Comparison of ENCODE assay signal across 8 cellular contexts in the genomic region with DNA sequence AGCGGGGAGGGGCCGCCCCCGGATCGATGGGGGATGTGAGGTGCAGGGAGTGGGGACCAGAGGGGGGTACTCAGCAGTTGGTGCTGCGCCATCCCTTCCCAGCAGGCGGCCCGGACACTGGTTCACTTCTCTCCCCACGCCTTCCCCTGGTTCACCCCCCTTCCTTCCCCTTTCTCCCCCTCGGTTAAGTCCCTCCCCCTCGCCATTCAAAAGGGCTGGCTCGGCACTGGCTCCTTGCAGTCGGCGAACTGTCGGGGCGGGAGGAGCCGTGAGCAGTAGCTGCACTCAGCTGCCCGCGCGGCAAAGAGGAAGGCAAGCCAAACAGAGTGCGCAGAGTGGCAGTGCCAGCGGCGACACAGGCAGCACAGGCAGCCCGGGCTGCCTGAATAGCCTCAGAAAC. TPM values are rescaled to one million over a fixed set of nuclear protein-coding genes. Genes with fewer than 3 reads are reported as not detected.
DNase-seq lines count a peak whose midpoint lies in the region; ATAC-seq and TF ChIP-seq lines count a peak whose summit lies in the region.
"Not testable (repeated sequence)": the region's sequence is repeated elsewhere in the genome, so short reads cannot be mapped to it uniquely, and the experiment has no call there.

A gene with protein sequence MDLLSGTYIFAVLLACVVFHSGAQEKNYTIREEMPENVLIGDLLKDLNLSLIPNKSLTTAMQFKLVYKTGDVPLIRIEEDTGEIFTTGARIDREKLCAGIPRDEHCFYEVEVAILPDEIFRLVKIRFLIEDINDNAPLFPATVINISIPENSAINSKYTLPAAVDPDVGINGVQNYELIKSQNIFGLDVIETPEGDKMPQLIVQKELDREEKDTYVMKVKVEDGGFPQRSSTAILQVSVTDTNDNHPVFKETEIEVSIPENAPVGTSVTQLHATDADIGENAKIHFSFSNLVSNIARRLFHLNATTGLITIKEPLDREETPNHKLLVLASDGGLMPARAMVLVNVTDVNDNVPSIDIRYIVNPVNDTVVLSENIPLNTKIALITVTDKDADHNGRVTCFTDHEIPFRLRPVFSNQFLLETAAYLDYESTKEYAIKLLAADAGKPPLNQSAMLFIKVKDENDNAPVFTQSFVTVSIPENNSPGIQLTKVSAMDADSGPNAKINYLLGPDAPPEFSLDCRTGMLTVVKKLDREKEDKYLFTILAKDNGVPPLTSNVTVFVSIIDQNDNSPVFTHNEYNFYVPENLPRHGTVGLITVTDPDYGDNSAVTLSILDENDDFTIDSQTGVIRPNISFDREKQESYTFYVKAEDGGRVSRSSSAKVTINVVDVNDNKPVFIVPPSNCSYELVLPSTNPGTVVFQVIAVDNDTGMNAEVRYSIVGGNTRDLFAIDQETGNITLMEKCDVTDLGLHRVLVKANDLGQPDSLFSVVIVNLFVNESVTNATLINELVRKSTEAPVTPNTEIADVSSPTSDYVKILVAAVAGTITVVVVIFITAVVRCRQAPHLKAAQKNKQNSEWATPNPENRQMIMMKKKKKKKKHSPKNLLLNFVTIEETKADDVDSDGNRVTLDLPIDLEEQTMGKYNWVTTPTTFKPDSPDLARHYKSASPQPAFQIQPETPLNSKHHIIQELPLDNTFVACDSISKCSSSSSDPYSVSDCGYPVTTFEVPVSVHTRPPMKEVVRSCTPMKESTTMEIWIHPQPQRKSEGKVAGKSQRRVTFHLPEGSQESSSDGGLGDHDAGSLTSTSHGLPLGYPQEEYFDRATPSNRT (N-terminal part only) (plus strand): TSS at position 237 of the 400 bp plus-strand sequence. CDS start 56,130 bp downstream, outside the sequence.

- not testable (repeated sequence) for H3K36me3 ChIP-seq in RWPE2 (ENCODE audit: low read depth); ovary; tibial artery

- not testable (repeated sequence) for H3K4me3 ChIP-seq in RWPE2 (ENCODE audit: severe bottlenecking); ovary
- peak within 1 kb of the TSS; percentile 38 to 43 for H3K4me3 ChIP-seq in tibial artery

- H3K9me3 Mint-ChIP-seq in activated T-cell treated with anti-CD3 and anti-CD28 coated beads, Interleukin-2, amount 50 U/mL, for 72 hours; endothelial cell (ENCODE audit: unreplicated experiment): not testable (repeated sequence)

- ATAC-seq in RWPE2 (ENCODE audit: low read depth), result peak; percentile 58
- ATAC-seq in activated T-cell treated with anti-CD3 and anti-CD28 coated beads, Interleukin-2, amount 50 U/mL, for 72 hours (replicated peaks in 1 of 2), result peak; percentile 47 to 54

- not testable (repeated sequence) for H3K27me3 ChIP-seq in RWPE2 (ENCODE audit: insufficient read depth, poor library complexity, severe bottlenecking); ovary; tibial artery

- H3K9me3 ChIP-seq in RWPE2 (ENCODE audit: severe bottlenecking); ovary; tibial artery: not testable (repeated sequence)

- H3K27ac Mint-ChIP-seq in activated T-cell treated with anti-CD3 and anti-CD28 coated beads, Interleukin-2, amount 50 U/mL, for 72 hours; endothelial cell (ENCODE audit: unreplicated experiment): not testable (repeated sequence)

- not testable (repeated sequence) for H3K4me1 Mint-ChIP-seq in activated T-cell treated with anti-CD3 and anti-CD28 coated beads, Interleukin-2, amount 50 U/mL, for 72 hours (ENCODE audit: low read depth); endothelial cell (ENCODE audit: unreplicated experiment)

- H3K27ac ChIP-seq in RWPE2 (ENCODE audit: poor library complexity, severe bottlenecking); tibial artery: not testable (repeated sequence)
- H3K27ac ChIP-seq in ovary, result peak within 1 kb of the TSS in 1 of 2 donors; percentile 38

- H3K36me3 Mint-ChIP-seq in activated T-cell treated with anti-CD3 and anti-CD28 coated beads, Interleukin-2, amount 50 U/mL, for 72 hours (ENCODE audit: insufficient read depth in 2 of 2); endothelial cell (ENCODE audit: low read depth, unreplicated experiment): not testable (repeated sequence)

- DNase-seq in H4 (ENCODE audit: low spot score), result peak; percentile 53
- DNase-seq in NCI-H2081 (lab: John Stamatoyannopoulos, UW), result peak; percentile 45 to 63
- not testable (repeated sequence) for DNase-seq in RWPE2 (ENCODE audit: low spot score); activated T-cell treated with anti-CD3 and anti-CD28 coated beads, Interleukin-2, amount 50 U/mL, for 72 hours
- DNase-seq in endothelial cell (ENCODE audit: low spot score), result peak; percentile 22
- DNase-seq in left kidney (ENCODE audit: low read depth, low spot score), result peak; percentile 75
- DNase-seq in ovary, result peak; percentile 27 to 84 (median 73)
- DNase-seq in tibial artery, result peak; percentile 21 to 77

- TF ChIP-seq EP300 in ovary (IDR thresholded peaks at IDR 0.05), result not testable (repeated sequence)

- H3K4me3 Mint-ChIP-seq in activated T-cell treated with anti-CD3 and anti-CD28 coated beads, Interleukin-2, amount 50 U/mL, for 72 hours; endothelial cell (ENCODE audit: unreplicated experiment): not testable (repeated sequence)

- peaks cover 16% of the 10 kb centered on the region for H3K27me3 Mint-ChIP-seq in activated T-cell treated with anti-CD3 and anti-CD28 coated beads, Interleukin-2, amount 50 U/mL, for 72 hours (ENCODE audit: low read depth)
- H3K27me3 Mint-ChIP-seq in endothelial cell (ENCODE audit: unreplicated experiment), result not testable (repeated sequence)

- intact Hi-C loops in ovary (cut with DNase I); tibial artery (cut with DNase I; ENCODE audit: low total_unique reads): not testable (repeated sequence)

- H3K4me1 ChIP-seq in RWPE2 (ENCODE audit: insufficient read depth, poor library complexity, severe bottlenecking); ovary (ENCODE audit: insufficient read depth); tibial artery: not testable (repeated sequence)

- TF ChIP-seq POLR2A in ovary (IDR thresholded peaks at IDR 0.05), result not testable (repeated sequence)

- 1% methylated on average over 12 of the region's 23 CpGs; no CpG with 5 or more reads in 2 of the 3 donors for WGBS in ovary, 3 donors

- TF ChIP-seq CTCF in RWPE2 (IDR thresholded peaks at IDR 0.05; ENCODE audit: poor library complexity, severe bottlenecking); endothelial cell (IDR thresholded peaks at IDR 0.05; ENCODE audit: unreplicated experiment); ovary (IDR thresholded peaks at IDR 0.05); tibial artery (IDR thresholded peaks at IDR 0.05): not testable (repeated sequence)

RNA-seq across cellular contexts. Expression of the gene that starts here (rescaled TPM):
- total RNA-seq in H4 (2014; rRNA removed; shearing (Covaris generic)), result 0.72 and 1.2 TPM in 2 replicates
- not detected for total RNA-seq in activated T-cell treated with anti-CD3 and anti-CD28 coated beads, Interleukin-2, amount 50 U/mL, for 72 hours
- total RNA-seq in endothelial cell (ENCODE audit: unreplicated experiment) (1.3 TPM), ovary (10 to 100 TPM in 3 of 7 donors, 1 to 10 TPM in 4; 1.1 to 54.6 (median 3.6) TPM)
- 1 to 10 TPM; 1.5 to 4.5 TPM for polyA plus RNA-seq in ovary

Comparison
In these comparisons a context has a peak if more than half of its experiments do, and no peak if none do; other contexts are left out.
1. Peak in ATAC-seq in activated T-cell treated with anti-CD3 and anti-CD28 coated beads, Interleukin-2, amount 50 U/mL, for 72 hours; RNA of the gene not detected or under 1 TPM.